In genomic region chr1:233241782-233242181, GRCh38 we compare ENCODE assay signal across 15 cellular contexts. TPM values are rescaled to one million over a fixed set of nuclear protein-coding genes. Genes with fewer than 3 reads are reported as not detected.
DNase-seq lines count a peak whose midpoint lies in the region; ATAC-seq, FAIRE-seq and TF ChIP-seq lines count a peak whose summit lies in the region.
"Had no signal": no experiment of that assay in that cellular context is flagged by ENCODE, and none has a peak within 500 bp of the region (broad histone marks: within the 10 kb centered on the region; RNA-seq: fewer than 3 reads in every experiment).

No MANE protein-coding gene starts in this region.

- no peak overlapping the region for H3K4me3 ChIP-seq in A549
- H3K4me3 ChIP-seq in HL-60 (replicated peaks; ENCODE audit: insufficient read depth, low read length), result no peak overlapping the region
- H3K4me3 ChIP-seq in colonic mucosa, result no peak overlapping the region
- H3K4me3 ChIP-seq in mesendoderm (ENCODE audit: low read length), result no peak overlapping the region

- H3K27ac Mint-ChIP-seq in activated CD4-positive, alpha-beta T cell treated with anti-CD3 and anti-CD28 coated beads for 36 hours, result no peak overlapping the region

- H3K27ac ChIP-seq in A549 (peak overlapping the region; percentile 43 to 69), HL-60 (replicated peaks) (peak overlapping the region; percentile 59), colonic mucosa (peak overlapping the region; percentile 83), mesendoderm (ENCODE audit: low read depth, low read length) (no peak overlapping the region), RWPE1 (no peak overlapping the region)
- H3K27ac ChIP-seq: 22Rv1 had no signal

- no peaks in the 10 kb centered on the region for H3K27me3 Mint-ChIP-seq in activated CD4-positive, alpha-beta T cell treated with anti-CD3 and anti-CD28 coated beads for 36 hours

- FAIRE-seq in A549 (lab: Jason Lieb, UNC) (no peak), GM12892 (lab: Jason Lieb, UNC) (no peak)

- no peak overlapping the region for H3K23ac ChIP-seq in mesendoderm (ENCODE audit: low read length)

- H3K27me3 ChIP-seq in HL-60 (ENCODE audit: insufficient read depth, poor library complexity, severe bottlenecking) (no peaks in the 10 kb centered on the region), colonic mucosa (no peaks in the 10 kb centered on the region), mesendoderm (ENCODE audit: insufficient read depth, low read length, poor library complexity) (no peaks in the 10 kb centered on the region)

- no peaks in the 10 kb centered on the region for H3K4me1 Mint-ChIP-seq in activated CD4-positive, alpha-beta T cell treated with anti-CD3 and anti-CD28 coated beads for 36 hours

- H3K18ac ChIP-seq in mesendoderm (ENCODE audit: low read length), result no peak overlapping the region

- H3K9ac ChIP-seq in colonic mucosa (ENCODE audit: low read depth in 2 of 2, low read length in 2 of 2) (peak overlapping the region in 1 of 2 donors; percentile 36), mesendoderm (ENCODE audit: low read length) (no peak overlapping the region)

- intact Hi-C loops in colonic mucosa (cut with DNase I), result loop anchor here (5.0 kb wide), 1 partner anchor 604 kb away; no protein-coding TSS in a partner anchor
- intact Hi-C loops in activated CD4-positive, alpha-beta T cell treated with anti-CD3 and anti-CD28 coated beads for 36 hours (cut with DNase I, micrococcal nuclease), result loop anchor here (1.0 to 5.0 kb wide), 2 partner anchors 604 to 606 kb away; no protein-coding TSS in a partner anchor

- no peak overlapping the region for H4K8ac ChIP-seq in mesendoderm (ENCODE audit: low read depth, low read length)

- H3K9me3 Mint-ChIP-seq in activated CD4-positive, alpha-beta T cell treated with anti-CD3 and anti-CD28 coated beads for 36 hours (ENCODE audit: low read depth), result no peaks in the 10 kb centered on the region
- H3K9me3 Mint-ChIP-seq: CD14-positive monocyte had no signal

- no peak overlapping the region for H4K5ac ChIP-seq in mesendoderm (ENCODE audit: low read length)

- H2AK5ac ChIP-seq in mesendoderm (ENCODE audit: low read length), result no peak overlapping the region

- no peak overlapping the region for H2BK5ac ChIP-seq in mesendoderm (ENCODE audit: low read length)

- H3K4me1 ChIP-seq in A549 (peaks cover 41% of the 10 kb centered on the region), colonic mucosa (peaks cover 7% of the 10 kb centered on the region), mesendoderm (ENCODE audit: control insufficient read depth, low read depth, low read length) (no peaks in the 10 kb centered on the region)

- H3K4ac ChIP-seq in mesendoderm (ENCODE audit: low read depth, low read length), result no peak overlapping the region

- H3K36me3 ChIP-seq in colonic mucosa (no peaks in the 10 kb centered on the region), mesendoderm (ENCODE audit: control insufficient read depth, insufficient read depth, low read length) (no peaks in the 10 kb centered on the region)

- H2BK15ac ChIP-seq in mesendoderm (replicated peaks; ENCODE audit: low read depth), result no peak overlapping the region

- no peak overlapping the region for H3K56ac ChIP-seq in mesendoderm (ENCODE audit: low read length)

- no peaks in the 10 kb centered on the region for H3K79me2 ChIP-seq in mesendoderm (ENCODE audit: control insufficient read depth, insufficient read depth, low read length)

- H3K79me1 ChIP-seq in mesendoderm (ENCODE audit: low read length), result no peaks in the 10 kb centered on the region

- CTCF ChIA-PET in A549 (lab: Yijun Ruan, JAX) (interaction anchor here (0.6 to 1.9 kb wide), 8 partner anchors 8 to 611 kb away, joined by 3 to 6 read pairs (median 4); no protein-coding TSS in a partner anchor), RWPE1 (lab: Yijun Ruan, JAX) (no interaction called here)
- CTCF ChIA-PET in activated CD4-positive, alpha-beta T cell treated with anti-CD3 and anti-CD28 coated beads for 36 hours (lab: Charles Lee), result no interaction called here

- ATAC-seq in A549, result no peak
- no peak for ATAC-seq in activated CD4-positive, alpha-beta T cell treated with anti-CD3 and anti-CD28 coated beads for 36 hours

- no peak for TF ChIP-seq EP300 in A549 (IDR thresholded peaks at IDR 0.05)

- no peak overlapping the region for H2BK120ac ChIP-seq in mesendoderm (ENCODE audit: low read depth, low read length)

- POLR2A ChIA-PET in A549 (lab: Yijun Ruan, JAX), result interaction anchor here (1.0 kb wide), 1 partner anchor 50 kb away, joined by 3 read pairs; no protein-coding TSS in a partner anchor
- POLR2A ChIA-PET in RWPE1 (lab: Yijun Ruan, JAX; ENCODE audit: low non-redundant PET), result no interaction called here
- POLR2A ChIA-PET in activated CD4-positive, alpha-beta T cell treated with anti-CD3 and anti-CD28 coated beads for 36 hours (lab: Charles Lee), result no interaction called here

- H3K4me2 ChIP-seq in A549 (peak overlapping the region; percentile 43; the same call in 2 of the 3 replicates), mesendoderm (ENCODE audit: low read length) (no peak overlapping the region)

- no peaks in the 10 kb centered on the region for H3K9me3 ChIP-seq in A549
- H3K9me3 ChIP-seq in colonic mucosa, result no peaks in the 10 kb centered on the region

- no peak for TF ChIP-seq CTCF in A549 (IDR thresholded peaks at IDR 0.05)
- no peak for TF ChIP-seq CTCF in HL-60 (IDR thresholded peaks at IDR 0.05; ENCODE audit: insufficient read depth, low read length)
- no peak for TF ChIP-seq CTCF in colonic mucosa (IDR thresholded peaks at IDR 0.05)
- TF ChIP-seq CTCF in RWPE1 (conservative IDR thresholded peaks at IDR 0.05; ENCODE audit: low read depth), result no peak

- no peak overlapping the region for H3K4me3 Mint-ChIP-seq in activated CD4-positive, alpha-beta T cell treated with anti-CD3 and anti-CD28 coated beads for 36 hours

- no peak for DNase-seq in A549 (ENCODE audit: low read depth in 1 of 2, low spot score in 1 of 2)
- no peak for DNase-seq in HL-60 (ENCODE audit: low read depth in 1 of 2, low spot score in 1 of 2)
- no peak for DNase-seq in colonic mucosa
- peak; percentile 48 for DNase-seq in mesendoderm
- no peak for DNase-seq in RWPE1 (ENCODE audit: low spot score)
- DNase-seq in activated CD4-positive, alpha-beta T cell treated with anti-CD3 and anti-CD28 coated beads for 36 hours, result no peak
- DNase-seq in GM12892 (ENCODE audit: insufficient read length), result no peak
- DNase-seq in germinal center (ENCODE audit: low spot score), result no peak
- DNase-seq: GF-D8, GOT3, NCI-H1048, NCI-H1930, NCI-H226 had no signal

- WGBS in A549 (ENCODE audit: missing lambda C conversion rate), result 28% methylated on average over 2 of the region's 2 CpGs
- WGBS in mesendoderm (ENCODE audit: extremely low coverage, insufficient coverage, low lambda C conversion rate), result no CpG with 5 or more reads among the region's 2 CpGs

- no peak for TF ChIP-seq RAD21 in A549 (conservative IDR thresholded peaks at IDR 0.05 in 1 of 2, IDR thresholded peaks at IDR 0.05 in 1 of 2)

- TF ChIP-seq POLR2A in A549 (IDR thresholded peaks at IDR 0.05; ENCODE audit: low read length) (no peak), GM12892 (IDR thresholded peaks at IDR 0.05; ENCODE audit: low read depth, low read length) (no peak)

- H3K36me3 Mint-ChIP-seq in activated CD4-positive, alpha-beta T cell treated with anti-CD3 and anti-CD28 coated beads for 36 hours (ENCODE audit: low read depth), result peaks cover 7% of the 10 kb centered on the region

TF ChIP-seq in A549, 52 proteins besides CTCF, POLR2A, EP300 and RAD21 (continues in another document):
- no peak for TF ChIP-seq PHF8 (IDR thresholded peaks at IDR 0.05; ENCODE audit: borderline replicate concordance, low read depth)
- TF ChIP-seq USF2 (IDR thresholded peaks at IDR 0.05), result no peak
- TF ChIP-seq PBX3 (IDR thresholded peaks at IDR 0.05), result no peak
- TF ChIP-seq RNF2 (IDR thresholded peaks at IDR 0.05; ENCODE audit: borderline replicate concordance, low read depth), result no peak
- no peak for TF ChIP-seq JUNB (IDR thresholded peaks at IDR 0.05)
- no peak for TF ChIP-seq EHMT2 (IDR thresholded peaks at IDR 0.05; ENCODE audit: low read depth)
- no peak for TF ChIP-seq RFX5 (IDR thresholded peaks at IDR 0.05)
- no peak for TF ChIP-seq MAFK (IDR thresholded peaks at IDR 0.05; ENCODE audit: partially characterized antibody)
- TF ChIP-seq, protein P1, sequence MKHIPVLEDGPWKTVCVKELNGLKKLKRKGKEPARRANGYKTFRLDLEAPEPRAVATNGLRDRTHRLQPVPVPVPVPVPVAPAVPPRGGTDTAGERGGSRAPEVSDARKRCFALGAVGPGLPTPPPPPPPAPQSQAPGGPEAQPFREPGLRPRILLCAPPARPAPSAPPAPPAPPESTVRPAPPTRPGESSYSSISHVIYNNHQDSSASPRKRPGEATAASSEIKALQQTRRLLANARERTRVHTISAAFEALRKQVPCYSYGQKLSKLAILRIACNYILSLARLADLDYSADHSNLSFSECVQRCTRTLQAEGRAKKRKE (CRISPR knock-in tag; IDR thresholded peaks at IDR 0.05; ENCODE audit: low read depth), result no peak
- no peak for TF ChIP-seq CBX8 (IDR thresholded peaks at IDR 0.05)

RNA-seq across cellular contexts. Expression of gene PCNX2, which starts 53.7 kb away (rescaled TPM):
- 27.2 and 31.5 TPM in 2 replicates for polyA plus RNA-seq in A549 (2011; rRNA removed)
- polyA plus RNA-seq in A549 (2012; cell fraction: cytosol; rRNA removed), result 11.3 and 13.9 TPM in 2 replicates
- polyA plus RNA-seq in A549 (2012; cell fraction: nucleus; rRNA removed), result 33.4 and 41.8 TPM in 2 replicates
- 8.7 to 9.0 TPM (median 8.8 TPM) in 3 replicates for polyA plus RNA-seq in A549 (2017; fragmentation: RNase III; extraction: RNeasy Plus Mini Kit Qiagen cat#74134 plus additional on column Dnase treatment)
- polyA minus RNA-seq in A549 (2011; rRNA and poly(A)+ RNA removed), result 207 and 209 TPM in 2 replicates
- 1 to 10 TPM; 5.4 to 6.7 TPM for total RNA-seq in colonic mucosa
- 20.1 TPM for polyA plus RNA-seq in mesendoderm (2013, experiment 1 of 2)
- polyA plus RNA-seq in mesendoderm (2013, experiment 2 of 2), result 17.6 TPM
- 10 to 100 TPM; 14.7 to 18.1 TPM for total RNA-seq in activated CD4-positive, alpha-beta T cell treated with anti-CD3 and anti-CD28 coated beads for 36 hours
- polyA plus RNA-seq in GM12892 (2012; ENCODE audit: missing spikeins), result 4.3 TPM

Comparison
In these comparisons a context has a peak if more than half of its experiments do, and no peak if none do; other contexts are left out.
1. H3K27ac ChIP-seq: peak in A549 (2 of 2), HL-60 (single experiment) and colonic mucosa (single experiment); none in mesendoderm (single experiment) and RWPE1 (single experiment).